In genomic region chr13:28655566-28655965, GRCh38 we compare ENCODE assay signal across 11 cellular contexts. TPM values are rescaled to one million over a fixed set of nuclear protein-coding genes. Genes with fewer than 3 reads are reported as not detected.
DNase-seq lines count a peak whose midpoint lies in the region; ATAC-seq and TF ChIP-seq lines count a peak whose summit lies in the region.
"Had no signal": no experiment of that assay in that cellular context is flagged by ENCODE, and none has a peak within 500 bp of the region (broad histone marks: within the 10 kb centered on the region; RNA-seq: fewer than 3 reads in every experiment).

No MANE protein-coding gene starts in this region.

- peak overlapping the region; percentile 1 for H3K27ac Mint-ChIP-seq in CD8-positive, alpha-beta T cell
- H3K27ac Mint-ChIP-seq: activated naive CD4-positive, alpha-beta T cell treated with anti-CD3 and anti-CD28 coated beads, Interleukin-2, amount 50 U/mL, for 72 hours had no signal

- intact Hi-C loops in CD8-positive, alpha-beta T cell (cut with DNase I, micrococcal nuclease): loop anchor here (5.0 kb wide), 2 partner anchors 1228 to 1403 kb away; partner anchors contain the start of gene RPL21 (in 2 of the 2)

- H3K4me3 ChIP-seq in CD8-positive, alpha-beta T cell (ENCODE audit: low read depth, low read length): no peak overlapping the region
- H3K4me3 ChIP-seq in Loucy (ENCODE audit: low read length, poor library complexity, severe bottlenecking) (no peak overlapping the region), osteoblast (ENCODE audit: insufficient read depth, low read length) (peak overlapping the region; percentile 10)

- peaks cover 21% of the 10 kb centered on the region for H3K4me1 ChIP-seq in CD8-positive, alpha-beta T cell (ENCODE audit: insufficient read depth, low read length)
- H3K4me1 ChIP-seq in Loucy (ENCODE audit: insufficient read depth, low read length, poor library complexity, severe bottlenecking) (peaks cover 40% of the 10 kb centered on the region), osteoblast (ENCODE audit: insufficient read depth, low read length) (peaks cover 19% of the 10 kb centered on the region)

- H3K4me2 ChIP-seq in Loucy (ENCODE audit: low read depth, low read length, poor library complexity, severe bottlenecking): peak overlapping the region; percentile 98
- peak overlapping the region; percentile 44 for H3K4me2 ChIP-seq in osteoblast (ENCODE audit: insufficient read depth, low read length)

- H3K4me3 Mint-ChIP-seq in CD8-positive, alpha-beta T cell: no peak overlapping the region

- no peak for TF ChIP-seq CTCF in CD8-positive, alpha-beta T cell (IDR thresholded peaks at IDR 0.05)
- TF ChIP-seq CTCF in Loucy (conservative IDR thresholded peaks at IDR 0.05; ENCODE audit: low read length) (no peak), osteoblast (IDR thresholded peaks at IDR 0.05; ENCODE audit: extremely low read depth, low read depth, low read length) (no peak)

- no peaks in the 10 kb centered on the region for H3K27me3 ChIP-seq in CD8-positive, alpha-beta T cell (ENCODE audit: insufficient read depth, low read length)
- H3K27me3 ChIP-seq in Loucy (ENCODE audit: insufficient read depth, low read length, poor library complexity, severe bottlenecking) (no peaks in the 10 kb centered on the region), osteoblast (ENCODE audit: insufficient read depth, low read length) (no peaks in the 10 kb centered on the region)

- H3K9me2 ChIP-seq in Loucy (replicated peaks; ENCODE audit: low read depth, low read length): no peaks in the 10 kb centered on the region

- no peak overlapping the region for H3K27ac ChIP-seq in CD8-positive, alpha-beta T cell (ENCODE audit: low read depth, low read length)
- peak overlapping the region; percentile 56 for H3K27ac ChIP-seq in osteoblast (ENCODE audit: low read depth, low read length)

- peaks cover 23% of the 10 kb centered on the region for H3K36me3 Mint-ChIP-seq in CD8-positive, alpha-beta T cell

- ATAC-seq in CD8-positive, alpha-beta T cell: no peak
- ATAC-seq: activated naive CD4-positive, alpha-beta T cell treated with anti-CD3 and anti-CD28 coated beads, Interleukin-2, amount 50 U/mL, for 72 hours had no signal

- no peak for DNase-seq in CD8-positive, alpha-beta T cell
- peak; percentile 54 for DNase-seq in fibroblast of gingiva (ENCODE audit: low read depth)
- DNase-seq in osteoblast (ENCODE audit: insufficient read length, low spot score, missing footprints): no peak
- no peak for DNase-seq in NCI-H510A (lab: John Stamatoyannopoulos, UW)
- no peak for DNase-seq in activated gamma-delta T cell treated with Interleukin-2 at 50 U/mL for 16 hours
- DNase-seq in NCI-H2227 (lab: John Stamatoyannopoulos, UW; ENCODE audit: unreplicated experiment): no peak
- DNase-seq: hippocampal formation, NCI-H1105, T-helper 9 cell had no signal

- H3K4me1 Mint-ChIP-seq in CD8-positive, alpha-beta T cell (ENCODE audit: low read depth): peaks cover 44% of the 10 kb centered on the region

- CTCF ChIA-PET in CD8-positive, alpha-beta T cell (lab: Charles Lee): interaction anchor here (0.6 to 1.0 kb wide), 2 partner anchors 17 to 19 kb away, joined by 3 read pairs; no protein-coding TSS in a partner anchor

- no peak overlapping the region for H2AFZ ChIP-seq in Loucy (ENCODE audit: low read length)
- peak overlapping the region; percentile 32 for H2AFZ ChIP-seq in osteoblast (ENCODE audit: low read length)

- H4K20me1 ChIP-seq in Loucy (ENCODE audit: insufficient read depth, low read length, poor library complexity, severe bottlenecking): peaks cover 23% of the 10 kb centered on the region
- H4K20me1 ChIP-seq in osteoblast (ENCODE audit: insufficient read depth, low read length): peaks cover 7% of the 10 kb centered on the region

- H3K9me3 Mint-ChIP-seq in CD8-positive, alpha-beta T cell: no peaks in the 10 kb centered on the region
- H3K9me3 Mint-ChIP-seq: activated naive CD4-positive, alpha-beta T cell treated with anti-CD3 and anti-CD28 coated beads, Interleukin-2, amount 50 U/mL, for 72 hours had no signal

- POLR2A ChIA-PET in CD8-positive, alpha-beta T cell (lab: Charles Lee): interaction anchor here (0.8 to 1.2 kb wide), 2 partner anchors 62 to 366 kb away, joined by 3 read pairs; no protein-coding TSS in a partner anchor

- peaks cover 47% of the 10 kb centered on the region for H3K79me2 ChIP-seq in Loucy (ENCODE audit: insufficient read depth, low read length)
- peaks cover 43% of the 10 kb centered on the region for H3K79me2 ChIP-seq in osteoblast (ENCODE audit: insufficient read depth, low read length)

- no peaks in the 10 kb centered on the region for H3K9me3 ChIP-seq in CD8-positive, alpha-beta T cell (ENCODE audit: low read length)
- H3K9me3 ChIP-seq in Loucy (ENCODE audit: insufficient read depth, low read depth, low read length) (no peaks in the 10 kb centered on the region), osteoblast (ENCODE audit: low read depth, low read length) (no peaks in the 10 kb centered on the region)

- no peaks in the 10 kb centered on the region for H3K27me3 Mint-ChIP-seq in CD8-positive, alpha-beta T cell (ENCODE audit: low read depth)

- H3K36me3 ChIP-seq in CD8-positive, alpha-beta T cell (ENCODE audit: insufficient read depth, low read length): no peaks in the 10 kb centered on the region
- H3K36me3 ChIP-seq in Loucy (ENCODE audit: insufficient read depth, low read length) (no peaks in the 10 kb centered on the region), osteoblast (ENCODE audit: insufficient read depth, low read length) (peaks cover 5% of the 10 kb centered on the region)

- H3F3A ChIP-seq in Loucy (ENCODE audit: low read depth): no peaks in the 10 kb centered on the region

- H3K9ac ChIP-seq in Loucy (ENCODE audit: low read depth, low read length, poor library complexity, severe bottlenecking): no peak overlapping the region

RNA-seq across cellular contexts. Expression of gene POMP, which starts 3.4 kb away (rescaled TPM):
- 10 to 100 TPM; 34.7 to 38.0 TPM for total RNA-seq in CD8-positive, alpha-beta T cell
- total RNA-seq in osteoblast: 70.7 and 73.1 TPM in 2 replicates
